1 cellular context compared by ENCODE assay signal in the genomic region with DNA sequence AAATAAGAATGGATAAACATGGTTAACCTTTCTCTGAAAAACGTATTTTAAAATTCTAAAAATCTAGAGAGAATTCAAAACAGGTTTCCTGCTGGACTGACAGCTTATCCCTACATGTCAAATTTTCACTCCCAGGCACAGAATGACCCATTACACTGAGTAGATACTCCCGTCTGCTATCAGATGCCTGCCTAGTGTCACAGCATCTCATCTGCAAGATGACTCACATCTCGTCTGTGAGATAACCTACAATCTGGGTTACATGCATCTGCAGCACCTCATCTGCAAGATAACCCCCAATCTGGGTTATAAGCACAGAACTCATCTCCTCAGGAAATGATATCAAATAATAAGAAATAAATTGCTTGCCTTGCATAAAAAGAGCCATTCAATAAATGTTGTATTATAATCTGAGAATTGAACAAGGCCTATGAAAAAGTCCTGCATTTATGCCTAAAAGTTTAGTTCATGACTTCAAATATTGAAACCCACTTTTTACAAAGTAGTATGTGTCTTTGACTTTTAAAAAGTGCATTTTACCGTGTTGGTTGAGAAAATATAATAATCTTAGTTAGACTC.
TF ChIP-seq lines count a peak whose summit lies in the region.

No MANE protein-coding gene starts in this region.

TF ChIP-seq in A549, 52 proteins besides CTCF, POLR2A, EP300 and RAD21:
- no peak for TF ChIP-seq FOXS1 (CRISPR knock-in tag; IDR thresholded peaks at IDR 0.05)
- TF ChIP-seq, protein P1, sequence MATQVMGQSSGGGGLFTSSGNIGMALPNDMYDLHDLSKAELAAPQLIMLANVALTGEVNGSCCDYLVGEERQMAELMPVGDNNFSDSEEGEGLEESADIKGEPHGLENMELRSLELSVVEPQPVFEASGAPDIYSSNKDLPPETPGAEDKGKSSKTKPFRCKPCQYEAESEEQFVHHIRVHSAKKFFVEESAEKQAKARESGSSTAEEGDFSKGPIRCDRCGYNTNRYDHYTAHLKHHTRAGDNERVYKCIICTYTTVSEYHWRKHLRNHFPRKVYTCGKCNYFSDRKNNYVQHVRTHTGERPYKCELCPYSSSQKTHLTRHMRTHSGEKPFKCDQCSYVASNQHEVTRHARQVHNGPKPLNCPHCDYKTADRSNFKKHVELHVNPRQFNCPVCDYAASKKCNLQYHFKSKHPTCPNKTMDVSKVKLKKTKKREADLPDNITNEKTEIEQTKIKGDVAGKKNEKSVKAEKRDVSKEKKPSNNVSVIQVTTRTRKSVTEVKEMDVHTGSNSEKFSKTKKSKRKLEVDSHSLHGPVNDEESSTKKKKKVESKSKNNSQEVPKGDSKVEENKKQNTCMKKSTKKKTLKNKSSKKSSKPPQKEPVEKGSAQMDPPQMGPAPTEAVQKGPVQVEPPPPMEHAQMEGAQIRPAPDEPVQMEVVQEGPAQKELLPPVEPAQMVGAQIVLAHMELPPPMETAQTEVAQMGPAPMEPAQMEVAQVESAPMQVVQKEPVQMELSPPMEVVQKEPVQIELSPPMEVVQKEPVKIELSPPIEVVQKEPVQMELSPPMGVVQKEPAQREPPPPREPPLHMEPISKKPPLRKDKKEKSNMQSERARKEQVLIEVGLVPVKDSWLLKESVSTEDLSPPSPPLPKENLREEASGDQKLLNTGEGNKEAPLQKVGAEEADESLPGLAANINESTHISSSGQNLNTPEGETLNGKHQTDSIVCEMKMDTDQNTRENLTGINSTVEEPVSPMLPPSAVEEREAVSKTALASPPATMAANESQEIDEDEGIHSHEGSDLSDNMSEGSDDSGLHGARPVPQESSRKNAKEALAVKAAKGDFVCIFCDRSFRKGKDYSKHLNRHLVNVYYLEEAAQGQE (IDR thresholded peaks at IDR 0.05) = no peak
- no peak for TF ChIP-seq RARB (CRISPR knock-in tag; IDR thresholded peaks at IDR 0.05)
- TF ChIP-seq MAFK (IDR thresholded peaks at IDR 0.05; ENCODE audit: partially characterized antibody) = peak; percentile 85
TF ChIP-seq in A549: peak in this region for 1.
